ENCODE assay signal across 7 cellular contexts in the genomic region with DNA sequence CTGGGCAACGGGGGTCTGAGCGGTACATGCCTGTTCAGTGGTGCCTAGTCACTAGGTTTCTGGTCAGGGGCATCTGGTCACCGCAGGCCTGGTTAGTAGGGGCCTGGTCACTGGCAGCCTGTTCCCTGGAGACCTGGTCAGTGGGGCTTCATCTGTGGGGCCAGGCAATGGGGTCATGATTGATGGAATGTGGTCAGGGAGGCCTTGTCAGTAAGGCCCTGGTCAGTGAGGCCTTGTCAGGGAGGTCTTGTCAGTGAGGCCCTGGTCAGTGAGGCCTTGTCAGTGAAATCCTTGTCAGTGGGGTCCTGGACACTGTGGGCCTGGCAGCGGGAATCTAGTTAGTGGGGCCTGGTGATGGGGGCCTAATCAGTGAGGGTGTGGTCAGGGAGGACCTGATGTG.
A peak's percentile ranks its signal among the peaks of the same experiment; 100 is the strongest.
DNase-seq lines count a peak whose midpoint lies in the region; FAIRE-seq and TF ChIP-seq lines count a peak whose summit lies in the region.
"Not testable (repeated sequence)": the region's sequence is repeated elsewhere in the genome, so short reads cannot be mapped to it uniquely, and the experiment has no call there.

No MANE protein-coding gene starts in this region.

- H3K9me3 ChIP-seq in hepatocyte (ENCODE audit: low read depth) = not testable (repeated sequence)

- H4K20me1 ChIP-seq in hepatocyte (ENCODE audit: insufficient read depth, poor library complexity, severe bottlenecking) = not testable (repeated sequence)

- peak; percentile 17 for FAIRE-seq in urothelium cell line (lab: Jason Lieb, UNC)

- H3K9me3 Mint-ChIP-seq in T-helper 2 cell treated with Interferon-gamma antibody and Interleukin-4, amounts not matched to agents 5 μg/mL and 100 μg/mL, for 36 hours; dendritic cell treated with granulocyte-macrophage colony-stimulating factor and Interleukin-4, amounts not matched to agents 40 ng/mL and 50 ng/mL, for 4 days: not testable (repeated sequence)

- not testable (repeated sequence) for TF ChIP-seq CTCF in hepatocyte (IDR thresholded peaks at IDR 0.05; ENCODE audit: poor library complexity)

- H3K4me3 Mint-ChIP-seq in T-helper 2 cell treated with Interferon-gamma antibody and Interleukin-4, amounts not matched to agents 5 μg/mL and 100 μg/mL, for 36 hours; dendritic cell treated with granulocyte-macrophage colony-stimulating factor and Interleukin-4, amounts not matched to agents 40 ng/mL and 50 ng/mL, for 4 days: not testable (repeated sequence)

- H3K4me1 Mint-ChIP-seq in T-helper 2 cell treated with Interferon-gamma antibody and Interleukin-4, amounts not matched to agents 5 μg/mL and 100 μg/mL, for 36 hours (ENCODE audit: low read depth); dendritic cell treated with granulocyte-macrophage colony-stimulating factor and Interleukin-4, amounts not matched to agents 40 ng/mL and 50 ng/mL, for 4 days (ENCODE audit: low read depth): not testable (repeated sequence)

- H3K9me2 ChIP-seq in hepatocyte (replicated peaks; ENCODE audit: insufficient read depth) = not testable (repeated sequence)

- not testable (repeated sequence) for H3K36me3 Mint-ChIP-seq in T-helper 2 cell treated with Interferon-gamma antibody and Interleukin-4, amounts not matched to agents 5 μg/mL and 100 μg/mL, for 36 hours (ENCODE audit: low read depth); dendritic cell treated with granulocyte-macrophage colony-stimulating factor and Interleukin-4, amounts not matched to agents 40 ng/mL and 50 ng/mL, for 4 days (ENCODE audit: low read depth)

- WGBS in hepatocyte (ENCODE audit: low lambda C conversion rate, missing lambda C conversion rate) = 66% methylated on average over 3 of the region's 4 CpGs

- H3K27me3 Mint-ChIP-seq in T-helper 2 cell treated with Interferon-gamma antibody and Interleukin-4, amounts not matched to agents 5 μg/mL and 100 μg/mL, for 36 hours (ENCODE audit: low read depth); dendritic cell treated with granulocyte-macrophage colony-stimulating factor and Interleukin-4, amounts not matched to agents 40 ng/mL and 50 ng/mL, for 4 days: not testable (repeated sequence)

- H3K4me1 ChIP-seq in hepatocyte (ENCODE audit: insufficient read depth) = not testable (repeated sequence)

- peak overlapping the region; percentile 36 for H3K27ac Mint-ChIP-seq in T-helper 2 cell treated with Interferon-gamma antibody and Interleukin-4, amounts not matched to agents 5 μg/mL and 100 μg/mL, for 36 hours
- peak overlapping the region; percentile 39 for H3K27ac Mint-ChIP-seq in dendritic cell treated with granulocyte-macrophage colony-stimulating factor and Interleukin-4, amounts not matched to agents 40 ng/mL and 50 ng/mL, for 4 days

- peak; percentile 1 for DNase-seq in COLO668 (lab: John Stamatoyannopoulos, UW; ENCODE audit: unreplicated experiment)
- not testable (repeated sequence) for DNase-seq in T-helper 2 cell treated with Interferon-gamma antibody and Interleukin-4, amounts not matched to agents 5 μg/mL and 100 μg/mL, for 36 hours (ENCODE audit: low spot score); urothelium cell line (ENCODE audit: low spot score)
- DNase-seq in fibroblast of gingiva (ENCODE audit: low read depth) = peak; percentile 24
- DNase-seq in hepatocyte (ENCODE audit: low spot score) = peak; percentile 4
- peak; percentile 10 for DNase-seq in putamen (ENCODE audit: low spot score)

- H3K79me2 ChIP-seq in hepatocyte = not testable (repeated sequence)

- H3K27ac ChIP-seq in hepatocyte = not testable (repeated sequence)

- not testable (repeated sequence) for H3K36me3 ChIP-seq in hepatocyte (replicated peaks; ENCODE audit: insufficient read depth, low read depth)

- intact Hi-C loops in dendritic cell treated with granulocyte-macrophage colony-stimulating factor and Interleukin-4, amounts not matched to agents 40 ng/mL and 50 ng/mL, for 4 days (cut with micrococcal nuclease) = not testable (repeated sequence)

- H3K4me2 ChIP-seq in hepatocyte = not testable (repeated sequence)

- H3K27me3 ChIP-seq in hepatocyte = not testable (repeated sequence)

- H3K4me3 ChIP-seq in hepatocyte = not testable (repeated sequence)

- H2AFZ ChIP-seq in hepatocyte = not testable (repeated sequence)
